In the genomic region with DNA sequence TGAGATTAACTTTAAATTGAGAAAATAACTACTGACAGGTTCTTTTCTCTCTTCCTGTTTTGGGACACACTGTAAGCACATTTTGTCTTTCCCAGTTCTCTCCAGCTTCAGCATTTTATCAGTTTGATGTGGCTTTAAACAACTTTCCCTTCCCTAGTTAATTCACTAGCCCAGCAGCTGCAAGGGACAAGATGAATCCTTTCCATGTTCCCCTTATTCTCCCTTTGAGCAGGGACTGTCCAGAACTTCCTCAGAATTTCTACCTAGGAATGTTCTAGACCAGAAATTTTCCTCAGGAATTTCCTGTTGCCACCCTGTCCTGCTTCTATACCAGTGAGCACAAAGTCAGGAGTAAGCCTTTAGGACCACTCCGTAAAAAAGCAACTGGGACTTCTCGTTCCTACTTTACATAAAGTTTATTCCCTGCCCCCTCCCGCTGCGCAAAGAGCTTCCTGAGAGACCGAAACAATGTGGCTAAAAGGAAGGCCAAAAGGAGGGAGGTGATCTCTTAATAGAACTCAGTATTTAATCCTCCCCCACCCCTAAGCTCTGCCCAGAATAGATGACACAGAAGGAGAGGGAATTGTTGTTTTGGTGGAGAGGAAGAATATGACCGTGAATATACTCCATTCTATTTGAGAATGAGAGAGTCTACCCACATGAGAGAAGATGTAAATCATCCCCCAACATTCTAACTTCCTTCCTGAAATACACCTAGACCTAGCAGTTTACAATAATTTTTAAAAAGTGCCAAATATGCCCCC, we compare ENCODE assay signal across 9 cellular contexts.
A peak's percentile ranks its signal among the peaks of the same experiment; 100 is the strongest.
DNase-seq lines count a peak whose midpoint lies in the region; ATAC-seq and TF ChIP-seq lines count a peak whose summit lies in the region.
"Had no signal": no experiment of that assay in that cellular context is flagged by ENCODE, and none has a peak within 500 bp of the region (broad histone marks: within the 10 kb centered on the region; RNA-seq: fewer than 3 reads in every experiment).

No MANE protein-coding gene starts in this region.

- H3K36me3 Mint-ChIP-seq in chondrocyte (ENCODE audit: low read depth): peaks cover 3% of the 10 kb centered on the region

- peaks cover 44% of the 10 kb centered on the region for H3K4me1 Mint-ChIP-seq in chondrocyte (ENCODE audit: low read depth)

- TF ChIP-seq CTCF in chondrocyte (IDR thresholded peaks at IDR 0.05): no peak

- H3K9me3 Mint-ChIP-seq in chondrocyte (ENCODE audit: low read depth): peaks cover 13% of the 10 kb centered on the region

- no peak for ATAC-seq in HG02610 (IDR thresholded peaks at IDR 0.05; ENCODE audit: unreplicated experiment)

- peak overlapping the region; percentile 35 for H3K4me3 Mint-ChIP-seq in chondrocyte (ENCODE audit: unreplicated experiment)

- DNase-seq in Ammon's horn (ENCODE audit: low spot score) (peak; percentile 11), HT-29 (ENCODE audit: low spot score) (peak; percentile 16), chondrocyte (ENCODE audit: low spot score) (no peak), midbrain (lab: John Stamatoyannopoulos, UW) (peak; percentile 32), NCI-H1417 treated with DMSO at 0.1 percent for 48 hours (lab: John Stamatoyannopoulos, UW) (no peak), GOT3 (lab: John Stamatoyannopoulos, UW) (no peak), dedifferentiated amniotic fluid mesenchymal stem cell (ENCODE audit: extremely low spot score) (no peak)
- DNase-seq: MV-4-11 had no signal

- H3K27me3 Mint-ChIP-seq in chondrocyte (ENCODE audit: low read depth): no peaks in the 10 kb centered on the region

- peak overlapping the region; percentile 91 for H3K27ac Mint-ChIP-seq in chondrocyte (ENCODE audit: unreplicated experiment)

Comparison
In these comparisons a context has a peak if more than half of its experiments do, and no peak if none do; other contexts are left out.
1. DNase-seq: peak in Ammon's horn (single experiment), HT-29 (single experiment) and midbrain (single experiment); none in chondrocyte (single experiment), NCI-H1417 treated with DMSO at 0.1 percent for 48 hours (single experiment), GOT3 (single experiment) and dedifferentiated amniotic fluid mesenchymal stem cell (single experiment).